ENCODE assay signal across 8 cellular contexts in the genomic region with DNA sequence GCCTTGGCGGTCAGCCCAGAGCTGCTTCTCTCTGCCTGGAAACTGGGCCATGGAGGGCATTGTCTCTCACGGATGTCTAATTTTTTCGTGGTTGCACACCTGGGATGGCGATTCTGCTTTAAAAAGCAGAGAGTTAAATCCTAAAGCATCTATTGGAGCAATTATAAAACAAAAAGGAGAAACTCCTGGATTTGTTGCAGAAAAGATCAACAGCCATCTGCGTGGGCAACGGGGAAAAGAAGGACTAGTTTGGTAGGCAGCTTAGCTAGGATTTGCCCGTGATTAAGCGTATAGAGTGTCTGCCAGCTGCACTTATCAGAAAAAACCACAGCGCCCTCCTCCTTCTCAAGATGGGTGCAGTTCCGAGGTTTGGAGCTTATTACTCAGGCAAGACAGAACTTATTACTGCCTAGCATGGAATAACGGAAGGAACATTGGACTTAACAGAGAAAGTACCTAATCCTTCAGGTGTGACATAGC. TPM values are rescaled to one million over a fixed set of nuclear protein-coding genes. Genes with fewer than 3 reads are reported as not detected.
A peak's percentile ranks its signal among the peaks of the same experiment; 100 is the strongest.
DNase-seq lines count a peak whose midpoint lies in the region; ATAC-seq and TF ChIP-seq lines count a peak whose summit lies in the region.

No MANE protein-coding gene starts in this region.

- peak overlapping the region; percentile 83 for H3K4me3 ChIP-seq in GM06990 (replicated peaks; ENCODE audit: low read depth, low read length)
- H3K4me3 ChIP-seq in mucosa of descending colon, result peak overlapping the region; percentile 87

- peaks cover 19% of the 10 kb centered on the region for H3K4me1 ChIP-seq in mucosa of descending colon (ENCODE audit: low read depth)

- ATAC-seq in HG02884 (IDR thresholded peaks at IDR 0.05; ENCODE audit: unreplicated experiment) (peak; percentile 20), mucosa of descending colon (peak; percentile 59)

- H3K36me3 ChIP-seq in GM06990 (ENCODE audit: control insufficient read depth, insufficient read depth, low read length), result no peaks in the 10 kb centered on the region
- no peaks in the 10 kb centered on the region for H3K36me3 ChIP-seq in mucosa of descending colon (ENCODE audit: low read depth)

- intact Hi-C loops in mucosa of descending colon (cut with DNase I, micrococcal nuclease), result no loop called here

- H3K9me3 ChIP-seq in mucosa of descending colon, result no peaks in the 10 kb centered on the region

- no peak for TF ChIP-seq CTCF in GM06990 (IDR thresholded peaks at IDR 0.05; ENCODE audit: insufficient read depth, low read length, poor library complexity, severe bottlenecking)
- no peak for TF ChIP-seq CTCF in mucosa of descending colon (IDR thresholded peaks at IDR 0.05)

- no peaks in the 10 kb centered on the region; the same call in 1 of the 2 replicates for H3K27me3 ChIP-seq in GM06990 (replicated peaks; ENCODE audit: control insufficient read depth, insufficient read depth, low read length)

- H3K27ac ChIP-seq in epithelial cell of prostate, result peak overlapping the region; percentile 81

- DNase-seq in GM06990 (ENCODE audit: extremely low read depth, insufficient read length) (no peak), NCI-H524 (lab: John Stamatoyannopoulos, UW) (peak; percentile 80 to 90), epithelial cell of prostate (ENCODE audit: low read depth, low spot score) (peak; percentile 76), mucosa of descending colon (peak in 1 of 3 donors; percentile 72), stromal cell of bone marrow (ENCODE audit: low read depth) (peak; percentile 69), NCI-H1048 (lab: John Stamatoyannopoulos, UW) (no peak)
- DNase-seq in activated CD8-positive, alpha-beta memory T cell treated with anti-CD3 and anti-CD28 coated beads, Interleukin-2, amount 50 U/mL, for 1 hour (ENCODE audit: extremely low read depth), result peak; percentile 23

RNA-seq across cellular contexts. Expression of gene SLC25A24, which starts 0.5 kb away (rescaled TPM):
- 10 to 100 TPM; 38.1 to 81.2 (median 66.7) TPM for total RNA-seq in mucosa of descending colon

RNA-seq across cellular contexts. Expression of gene NBPF4, which starts 43.2 kb away (rescaled TPM):
- under 1 TPM in 2 of 3 donors, not detected in 1; 0.35 to 0.53 TPM for total RNA-seq in mucosa of descending colon

Comparison
In these comparisons a context has a peak if more than half of its experiments do, and no peak if none do; other contexts are left out.
1. DNase-seq: peak in NCI-H524 (2 of 2), activated CD8-positive, alpha-beta memory T cell treated with anti-CD3 and anti-CD28 coated beads, Interleukin-2, amount 50 U/mL, for 1 hour (single experiment), epithelial cell of prostate (single experiment) and stromal cell of bone marrow (single experiment); none in GM06990 (single experiment) and NCI-H1048 (single experiment).